In the genomic region with DNA sequence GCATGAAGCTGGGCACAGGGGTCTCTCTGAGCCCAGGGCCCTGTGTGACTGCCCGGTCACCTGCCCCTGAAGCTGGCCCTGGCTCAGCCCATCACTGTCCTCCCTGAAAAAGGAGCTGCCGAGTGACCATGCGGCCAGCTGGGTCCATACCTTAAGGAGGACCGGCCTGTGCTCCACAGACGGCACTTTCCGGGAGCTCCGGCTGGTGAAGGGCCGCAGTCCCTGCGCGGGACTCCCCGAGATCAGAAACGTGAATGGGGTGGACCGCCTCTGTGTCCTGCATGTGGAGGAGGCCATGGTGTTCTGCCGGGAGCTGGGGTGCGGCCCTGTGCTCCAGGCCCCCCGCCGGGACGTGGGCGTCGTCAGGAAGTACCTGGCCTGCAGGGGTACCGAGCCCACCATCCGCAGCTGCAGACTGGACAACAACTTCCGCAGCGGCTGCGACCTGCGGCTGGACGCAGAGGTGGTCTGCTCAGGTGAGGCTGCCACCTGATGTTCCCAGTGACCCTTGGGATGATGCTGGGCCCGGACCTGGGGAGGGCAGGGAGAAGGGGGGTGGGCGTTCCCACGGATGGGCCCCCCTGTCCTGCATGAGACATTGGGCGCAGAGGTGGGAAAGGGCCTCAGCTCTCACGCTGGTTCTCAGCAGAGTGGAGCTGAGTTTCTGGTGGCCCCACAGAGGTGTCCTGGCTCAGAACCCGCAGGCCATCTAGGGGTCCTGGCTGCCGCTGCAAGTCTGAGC, we compare ENCODE assay signal across 1 cellular context.
TF ChIP-seq lines count a peak whose summit lies in the region.

No MANE protein-coding gene starts in this region.

TF ChIP-seq in K562, 482 proteins besides CTCF, POLR2A, EP300 and RAD21:
- TF ChIP-seq RBFOX2 (IDR thresholded peaks at IDR 0.05; ENCODE audit: low read depth, low read length) (0 out of 2 replicates have a peak, but pooled peaks have one; percentile 5), TCF3 (CRISPR knock-in tag; IDR thresholded peaks at IDR 0.05) (no peak), GATA2 (CRISPR knock-in tag; IDR thresholded peaks at IDR 0.05) (no peak)
